Comparison of ENCODE assay signal across 22 cellular contexts in genomic region chr10:101132636-101133473, GRCh38. TPM values are rescaled to one million over a fixed set of nuclear protein-coding genes. Genes with fewer than 3 reads are reported as not detected.
A peak's percentile ranks its signal among the peaks of the same experiment; 100 is the strongest.
DNase-seq lines count a peak whose midpoint lies in the region; ATAC-seq lines count a peak whose summit lies in the region.
"Had no signal": no experiment of that assay in that cellular context is flagged by ENCODE, and none has a peak within 500 bp of the region (broad histone marks: within the 10 kb centered on the region; RNA-seq: fewer than 3 reads in every experiment).

No MANE protein-coding gene starts in this region.

- no peaks in the 10 kb centered on the region for H3K9me3 Mint-ChIP-seq in activated naive CD4-positive, alpha-beta T cell treated with anti-CD3 and anti-CD28 coated beads for 36 hours
- H3K9me3 Mint-ChIP-seq in IgD-negative memory B cell, result peaks cover 0 to 4% (median 2%) of the 10 kb centered on the region in 3 donors
- H3K9me3 Mint-ChIP-seq in effector memory CD8-positive, alpha-beta T cell, result no peaks in the 10 kb centered on the region

- DNase-seq in activated naive CD4-positive, alpha-beta T cell treated with anti-CD3 and anti-CD28 coated beads for 36 hours, result no peak
- DNase-seq in activated naive CD4-positive, alpha-beta T cell treated with anti-CD3 and anti-CD28 coated beads, Interleukin-2, amount 50 U/mL, for 16 hours, result no peak
- DNase-seq in effector memory CD8-positive, alpha-beta T cell, result no peak
- DNase-seq in retina (peak; percentile 43), DMS79 (lab: John Stamatoyannopoulos, UW) (no peak)
- no peak for DNase-seq in effector CD4-positive, alpha-beta T cell
- DNase-seq: ACHN; activated CD4-positive, alpha-beta T cell treated with anti-CD3 and anti-CD28 coated beads for 1 hour; Calu3; cortex of kidney; mesenchymal stem cell; NCI-H1092 treated with DMSO at 0.1 percent for 48 hours; NCI-H2171 treated with DMSO at 0.1 percent for 48 hours; small intestine; stimulated activated naive CD4-positive, alpha-beta T cell treated with Interleukin-2 at 50 U/mL for 16 hours; T-helper 2 cell had no signal

- H3K4me1 Mint-ChIP-seq in activated naive CD4-positive, alpha-beta T cell treated with anti-CD3 and anti-CD28 coated beads for 36 hours (ENCODE audit: low read depth), result peaks cover 35% of the 10 kb centered on the region
- H3K4me1 Mint-ChIP-seq in IgD-negative memory B cell, result peaks cover 7 to 14% (median 11%) of the 10 kb centered on the region in 3 donors
- peaks cover 15 to 22% of the 10 kb centered on the region in 2 donors for H3K4me1 Mint-ChIP-seq in effector memory CD8-positive, alpha-beta T cell (ENCODE audit: low read depth in 2 of 2)

- H3K27ac Mint-ChIP-seq in activated naive CD4-positive, alpha-beta T cell treated with anti-CD3 and anti-CD28 coated beads for 36 hours, result no peak overlapping the region
- peak overlapping the region in 2 of 3 donors; percentile 74 to 92 for H3K27ac Mint-ChIP-seq in IgD-negative memory B cell
- no peak overlapping the region for H3K27ac Mint-ChIP-seq in effector memory CD8-positive, alpha-beta T cell

- intact Hi-C loops in activated naive CD4-positive, alpha-beta T cell treated with anti-CD3 and anti-CD28 coated beads for 36 hours (cut with micrococcal nuclease), result loop anchor here (2.0 to 10.0 kb wide), 2 partner anchors 96 to 388 kb away; partner anchors contain the start of genes LBX1 and PAX2

- no peaks in the 10 kb centered on the region for H3K36me3 Mint-ChIP-seq in activated naive CD4-positive, alpha-beta T cell treated with anti-CD3 and anti-CD28 coated beads for 36 hours (ENCODE audit: low read depth)
- peaks cover 3% of the 10 kb centered on the region for H3K36me3 Mint-ChIP-seq in IgD-negative memory B cell
- peaks cover 12% of the 10 kb centered on the region for H3K36me3 Mint-ChIP-seq in effector memory CD8-positive, alpha-beta T cell (ENCODE audit: insufficient read depth)

- peaks cover 86% of the 10 kb centered on the region for H3K27me3 Mint-ChIP-seq in activated naive CD4-positive, alpha-beta T cell treated with anti-CD3 and anti-CD28 coated beads for 36 hours (ENCODE audit: low read depth)
- peaks cover 82% of the 10 kb centered on the region for H3K27me3 Mint-ChIP-seq in IgD-negative memory B cell
- H3K27me3 Mint-ChIP-seq in effector memory CD8-positive, alpha-beta T cell, result peaks cover 81 to 94% of the 10 kb centered on the region in 2 donors

- peak overlapping the region; percentile 8 for H3K4me3 Mint-ChIP-seq in activated naive CD4-positive, alpha-beta T cell treated with anti-CD3 and anti-CD28 coated beads for 36 hours
- peak overlapping the region in 3 of 4 donors; percentile 60 to 78 (median 62) for H3K4me3 Mint-ChIP-seq in IgD-negative memory B cell
- H3K4me3 Mint-ChIP-seq in effector memory CD8-positive, alpha-beta T cell, result peak overlapping the region; percentile 49 to 67

- CTCF ChIA-PET in activated naive CD4-positive, alpha-beta T cell treated with anti-CD3 and anti-CD28 coated beads for 36 hours (lab: Charles Lee), result interaction anchor here (0.6 to 1.6 kb wide), 4 partner anchors 9 to 160 kb away, joined by 3 to 6 read pairs (median 4); no protein-coding TSS in a partner anchor

- ATAC-seq in effector memory CD8-positive, alpha-beta T cell (replicated peaks), result no peak
- no peak for ATAC-seq in HG03460 (IDR thresholded peaks at IDR 0.05; ENCODE audit: unreplicated experiment)

RNA-seq across cellular contexts. Expression of gene TLX1, which starts 1.8 kb away (rescaled TPM):
- total RNA-seq in activated naive CD4-positive, alpha-beta T cell treated with anti-CD3 and anti-CD28 coated beads for 36 hours, result not detected
- not detected for polyA plus RNA-seq in IgD-negative memory B cell
- total RNA-seq: Calu3, esophagus mucosa, omental fat pad, RPMI7951, ureter had no signal

Comparison
In these comparisons a context has a peak if more than half of its experiments do, and no peak if none do; other contexts are left out.
1. H3K27ac Mint-ChIP-seq: peak in IgD-negative memory B cell (2 of 3); none in activated naive CD4-positive, alpha-beta T cell treated with anti-CD3 and anti-CD28 coated beads for 36 hours (single experiment) and effector memory CD8-positive, alpha-beta T cell (0 of 2).
2. H3K4me3 Mint-ChIP-seq: peak in every context shown above with its lines; median percentile 62 in IgD-negative memory B cell; 58 in effector memory CD8-positive, alpha-beta T cell; 8 in activated naive CD4-positive, alpha-beta T cell treated with anti-CD3 and anti-CD28 coated beads for 36 hours.